Comparison of ENCODE assay signal across 1 cellular context in the genomic region with DNA sequence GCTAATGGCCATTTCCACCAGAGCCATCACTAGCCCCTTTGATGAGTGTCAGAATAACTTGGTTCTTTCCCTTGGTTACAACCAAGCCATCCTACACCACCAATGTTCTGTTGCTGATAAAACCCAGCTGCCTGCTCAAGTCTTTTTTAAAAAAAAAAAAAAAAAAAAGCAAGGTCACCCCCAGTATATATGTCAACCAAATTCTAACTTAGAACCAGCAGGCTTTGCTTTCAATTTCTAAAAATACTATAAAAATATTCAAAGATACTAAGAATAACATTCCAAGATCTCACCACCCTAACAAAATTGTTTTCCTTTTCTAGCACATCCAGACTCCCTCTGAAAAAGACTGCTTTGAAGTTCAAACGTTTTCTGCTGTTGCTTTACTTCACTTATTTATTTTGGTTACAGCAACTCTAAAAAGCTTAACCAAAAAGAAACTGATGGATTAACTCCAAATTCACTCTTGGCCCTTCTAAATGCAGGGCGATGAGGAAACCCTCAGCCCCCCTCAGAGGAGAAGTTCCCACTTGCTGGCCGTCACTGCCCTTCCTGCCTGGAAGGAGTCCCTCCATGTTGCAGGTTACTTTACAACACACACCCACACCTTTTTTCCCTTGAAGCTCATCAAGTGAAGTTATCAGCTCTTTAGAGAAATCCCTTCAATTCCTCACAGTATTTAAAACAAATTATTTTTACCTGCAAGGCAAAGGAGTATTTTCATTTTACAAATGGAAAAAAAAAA.
TF ChIP-seq lines count a peak whose summit lies in the region.

No MANE protein-coding gene starts in this region.

TF ChIP-seq in K562, 482 proteins besides CTCF, POLR2A, EP300 and RAD21 (continues in another document):
- TF ChIP-seq, protein P1, sequence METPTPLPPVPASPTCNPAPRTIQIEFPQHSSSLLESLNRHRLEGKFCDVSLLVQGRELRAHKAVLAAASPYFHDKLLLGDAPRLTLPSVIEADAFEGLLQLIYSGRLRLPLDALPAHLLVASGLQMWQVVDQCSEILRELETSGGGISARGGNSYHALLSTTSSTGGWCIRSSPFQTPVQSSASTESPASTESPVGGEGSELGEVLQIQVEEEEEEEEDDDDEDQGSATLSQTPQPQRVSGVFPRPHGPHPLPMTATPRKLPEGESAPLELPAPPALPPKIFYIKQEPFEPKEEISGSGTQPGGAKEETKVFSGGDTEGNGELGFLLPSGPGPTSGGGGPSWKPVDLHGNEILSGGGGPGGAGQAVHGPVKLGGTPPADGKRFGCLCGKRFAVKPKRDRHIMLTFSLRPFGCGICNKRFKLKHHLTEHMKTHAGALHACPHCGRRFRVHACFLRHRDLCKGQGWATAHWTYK (CRISPR knock-in tag; IDR thresholded peaks at IDR 0.05), result no peak
- TF ChIP-seq ZNF695 (CRISPR knock-in tag; IDR thresholded peaks at IDR 0.05), result no peak
- TF ChIP-seq KAT2B (IDR thresholded peaks at IDR 0.05; ENCODE audit: low read depth, low read length), result no peak
- TF ChIP-seq U2AF2 (optimal IDR thresholded peaks at IDR 0.05; ENCODE audit: low read depth, low read length), result no peak
- TF ChIP-seq ZBTB7A (IDR thresholded peaks at IDR 0.05; ENCODE audit: borderline replicate concordance, control insufficient read depth, low read depth, low read length), result no peak
- TF ChIP-seq, protein P2, sequence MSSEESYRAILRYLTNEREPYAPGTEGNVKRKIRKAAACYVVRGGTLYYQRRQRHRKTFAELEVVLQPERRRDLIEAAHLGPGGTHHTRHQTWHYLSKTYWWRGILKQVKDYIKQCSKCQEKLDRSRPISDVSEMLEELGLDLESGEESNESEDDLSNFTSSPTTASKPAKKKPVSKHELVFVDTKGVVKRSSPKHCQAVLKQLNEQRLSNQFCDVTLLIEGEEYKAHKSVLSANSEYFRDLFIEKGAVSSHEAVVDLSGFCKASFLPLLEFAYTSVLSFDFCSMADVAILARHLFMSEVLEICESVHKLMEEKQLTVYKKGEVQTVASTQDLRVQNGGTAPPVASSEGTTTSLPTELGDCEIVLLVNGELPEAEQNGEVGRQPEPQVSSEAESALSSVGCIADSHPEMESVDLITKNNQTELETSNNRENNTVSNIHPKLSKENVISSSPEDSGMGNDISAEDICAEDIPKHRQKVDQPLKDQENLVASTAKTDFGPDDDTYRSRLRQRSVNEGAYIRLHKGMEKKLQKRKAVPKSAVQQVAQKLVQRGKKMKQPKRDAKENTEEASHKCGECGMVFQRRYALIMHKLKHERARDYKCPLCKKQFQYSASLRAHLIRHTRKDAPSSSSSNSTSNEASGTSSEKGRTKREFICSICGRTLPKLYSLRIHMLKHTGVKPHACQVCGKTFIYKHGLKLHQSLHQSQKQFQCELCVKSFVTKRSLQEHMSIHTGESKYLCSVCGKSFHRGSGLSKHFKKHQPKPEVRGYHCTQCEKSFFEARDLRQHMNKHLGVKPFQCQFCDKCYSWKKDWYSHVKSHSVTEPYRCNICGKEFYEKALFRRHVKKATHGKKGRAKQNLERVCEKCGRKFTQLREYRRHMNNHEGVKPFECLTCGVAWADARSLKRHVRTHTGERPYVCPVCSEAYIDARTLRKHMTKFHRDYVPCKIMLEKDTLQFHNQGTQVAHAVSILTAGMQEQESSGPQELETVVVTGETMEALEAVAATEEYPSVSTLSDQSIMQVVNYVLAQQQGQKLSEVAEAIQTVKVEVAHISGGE (CRISPR knock-in tag; IDR thresholded peaks at IDR 0.05), result no peak
- TF ChIP-seq ZNF41 (CRISPR knock-in tag; conservative IDR thresholded peaks at IDR 0.05), result no peak
- 0 out of 2 replicates have a peak, but pooled peaks have one; percentile 11 for TF ChIP-seq EGR1 (conservative IDR thresholded peaks at IDR 0.05)
- TF ChIP-seq, protein P3, sequence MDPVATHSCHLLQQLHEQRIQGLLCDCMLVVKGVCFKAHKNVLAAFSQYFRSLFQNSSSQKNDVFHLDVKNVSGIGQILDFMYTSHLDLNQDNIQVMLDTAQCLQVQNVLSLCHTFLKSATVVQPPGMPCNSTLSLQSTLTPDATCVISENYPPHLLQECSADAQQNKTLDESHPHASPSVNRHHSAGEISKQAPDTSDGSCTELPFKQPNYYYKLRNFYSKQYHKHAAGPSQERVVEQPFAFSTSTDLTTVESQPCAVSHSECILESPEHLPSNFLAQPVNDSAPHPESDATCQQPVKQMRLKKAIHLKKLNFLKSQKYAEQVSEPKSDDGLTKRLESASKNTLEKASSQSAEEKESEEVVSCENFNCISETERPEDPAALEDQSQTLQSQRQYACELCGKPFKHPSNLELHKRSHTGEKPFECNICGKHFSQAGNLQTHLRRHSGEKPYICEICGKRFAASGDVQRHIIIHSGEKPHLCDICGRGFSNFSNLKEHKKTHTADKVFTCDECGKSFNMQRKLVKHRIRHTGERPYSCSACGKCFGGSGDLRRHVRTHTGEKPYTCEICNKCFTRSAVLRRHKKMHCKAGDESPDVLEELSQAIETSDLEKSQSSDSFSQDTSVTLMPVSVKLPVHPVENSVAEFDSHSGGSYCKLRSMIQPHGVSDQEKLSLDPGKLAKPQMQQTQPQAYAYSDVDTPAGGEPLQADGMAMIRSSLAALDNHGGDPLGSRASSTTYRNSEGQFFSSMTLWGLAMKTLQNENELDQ (CRISPR knock-in tag; IDR thresholded peaks at IDR 0.05; ENCODE audit: borderline replicate concordance), result no peak
- TF ChIP-seq BRD4 (IDR thresholded peaks at IDR 0.05), result no peak
- peak; percentile 86 for TF ChIP-seq ZNF384 (IDR thresholded peaks at IDR 0.05; ENCODE audit: low read depth, low read length)
- TF ChIP-seq CREM (IDR thresholded peaks at IDR 0.05; ENCODE audit: low read depth), result no peak
- TF ChIP-seq, protein P4, sequence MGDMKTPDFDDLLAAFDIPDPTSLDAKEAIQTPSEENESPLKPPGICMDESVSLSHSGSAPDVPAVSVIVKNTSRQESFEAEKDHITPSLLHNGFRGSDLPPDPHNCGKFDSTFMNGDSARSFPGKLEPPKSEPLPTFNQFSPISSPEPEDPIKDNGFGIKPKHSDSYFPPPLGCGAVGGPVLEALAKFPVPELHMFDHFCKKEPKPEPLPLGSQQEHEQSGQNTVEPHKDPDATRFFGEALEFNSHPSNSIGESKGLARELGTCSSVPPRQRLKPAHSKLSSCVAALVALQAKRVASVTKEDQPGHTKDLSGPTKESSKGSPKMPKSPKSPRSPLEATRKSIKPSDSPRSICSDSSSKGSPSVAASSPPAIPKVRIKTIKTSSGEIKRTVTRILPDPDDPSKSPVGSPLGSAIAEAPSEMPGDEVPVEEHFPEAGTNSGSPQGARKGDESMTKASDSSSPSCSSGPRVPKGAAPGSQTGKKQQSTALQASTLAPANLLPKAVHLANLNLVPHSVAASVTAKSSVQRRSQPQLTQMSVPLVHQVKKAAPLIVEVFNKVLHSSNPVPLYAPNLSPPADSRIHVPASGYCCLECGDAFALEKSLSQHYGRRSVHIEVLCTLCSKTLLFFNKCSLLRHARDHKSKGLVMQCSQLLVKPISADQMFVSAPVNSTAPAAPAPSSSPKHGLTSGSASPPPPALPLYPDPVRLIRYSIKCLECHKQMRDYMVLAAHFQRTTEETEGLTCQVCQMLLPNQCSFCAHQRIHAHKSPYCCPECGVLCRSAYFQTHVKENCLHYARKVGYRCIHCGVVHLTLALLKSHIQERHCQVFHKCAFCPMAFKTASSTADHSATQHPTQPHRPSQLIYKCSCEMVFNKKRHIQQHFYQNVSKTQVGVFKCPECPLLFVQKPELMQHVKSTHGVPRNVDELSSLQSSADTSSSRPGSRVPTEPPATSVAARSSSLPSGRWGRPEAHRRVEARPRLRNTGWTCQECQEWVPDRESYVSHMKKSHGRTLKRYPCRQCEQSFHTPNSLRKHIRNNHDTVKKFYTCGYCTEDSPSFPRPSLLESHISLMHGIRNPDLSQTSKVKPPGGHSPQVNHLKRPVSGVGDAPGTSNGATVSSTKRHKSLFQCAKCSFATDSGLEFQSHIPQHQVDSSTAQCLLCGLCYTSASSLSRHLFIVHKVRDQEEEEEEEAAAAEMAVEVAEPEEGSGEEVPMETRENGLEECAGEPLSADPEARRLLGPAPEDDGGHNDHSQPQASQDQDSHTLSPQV (IDR thresholded peaks at IDR 0.05), result 0 out of 2 replicates have a peak, but pooled peaks have one; percentile 20
- no peak for TF ChIP-seq RBM14 (IDR thresholded peaks at IDR 0.05; ENCODE audit: borderline replicate concordance, insufficient read depth, low read depth, low read length)
- TF ChIP-seq SMAD1 (IDR thresholded peaks at IDR 0.05; ENCODE audit: low read depth, low read length, partially characterized antibody), result no peak
- no peak for TF ChIP-seq KAT7 (CRISPR knock-in tag; IDR thresholded peaks at IDR 0.05; ENCODE audit: borderline replicate concordance)
- no peak for TF ChIP-seq ZC3H4 (CRISPR knock-in tag; IDR thresholded peaks at IDR 0.05; ENCODE audit: borderline replicate concordance)
- TF ChIP-seq ZNF507 (tag; conservative IDR thresholded peaks at IDR 0.05), result no peak
- TF ChIP-seq, protein P5, sequence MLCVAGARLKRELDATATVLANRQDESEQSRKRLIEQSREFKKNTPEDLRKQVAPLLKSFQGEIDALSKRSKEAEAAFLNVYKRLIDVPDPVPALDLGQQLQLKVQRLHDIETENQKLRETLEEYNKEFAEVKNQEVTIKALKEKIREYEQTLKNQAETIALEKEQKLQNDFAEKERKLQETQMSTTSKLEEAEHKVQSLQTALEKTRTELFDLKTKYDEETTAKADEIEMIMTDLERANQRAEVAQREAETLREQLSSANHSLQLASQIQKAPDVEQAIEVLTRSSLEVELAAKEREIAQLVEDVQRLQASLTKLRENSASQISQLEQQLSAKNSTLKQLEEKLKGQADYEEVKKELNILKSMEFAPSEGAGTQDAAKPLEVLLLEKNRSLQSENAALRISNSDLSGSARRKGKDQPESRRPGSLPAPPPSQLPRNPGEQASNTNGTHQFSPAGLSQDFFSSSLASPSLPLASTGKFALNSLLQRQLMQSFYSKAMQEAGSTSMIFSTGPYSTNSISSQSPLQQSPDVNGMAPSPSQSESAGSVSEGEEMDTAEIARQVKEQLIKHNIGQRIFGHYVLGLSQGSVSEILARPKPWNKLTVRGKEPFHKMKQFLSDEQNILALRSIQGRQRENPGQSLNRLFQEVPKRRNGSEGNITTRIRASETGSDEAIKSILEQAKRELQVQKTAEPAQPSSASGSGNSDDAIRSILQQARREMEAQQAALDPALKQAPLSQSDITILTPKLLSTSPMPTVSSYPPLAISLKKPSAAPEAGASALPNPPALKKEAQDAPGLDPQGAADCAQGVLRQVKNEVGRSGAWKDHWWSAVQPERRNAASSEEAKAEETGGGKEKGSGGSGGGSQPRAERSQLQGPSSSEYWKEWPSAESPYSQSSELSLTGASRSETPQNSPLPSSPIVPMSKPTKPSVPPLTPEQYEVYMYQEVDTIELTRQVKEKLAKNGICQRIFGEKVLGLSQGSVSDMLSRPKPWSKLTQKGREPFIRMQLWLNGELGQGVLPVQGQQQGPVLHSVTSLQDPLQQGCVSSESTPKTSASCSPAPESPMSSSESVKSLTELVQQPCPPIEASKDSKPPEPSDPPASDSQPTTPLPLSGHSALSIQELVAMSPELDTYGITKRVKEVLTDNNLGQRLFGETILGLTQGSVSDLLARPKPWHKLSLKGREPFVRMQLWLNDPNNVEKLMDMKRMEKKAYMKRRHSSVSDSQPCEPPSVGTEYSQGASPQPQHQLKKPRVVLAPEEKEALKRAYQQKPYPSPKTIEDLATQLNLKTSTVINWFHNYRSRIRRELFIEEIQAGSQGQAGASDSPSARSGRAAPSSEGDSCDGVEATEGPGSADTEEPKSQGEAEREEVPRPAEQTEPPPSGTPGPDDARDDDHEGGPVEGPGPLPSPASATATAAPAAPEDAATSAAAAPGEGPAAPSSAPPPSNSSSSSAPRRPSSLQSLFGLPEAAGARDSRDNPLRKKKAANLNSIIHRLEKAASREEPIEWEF (CRISPR knock-in tag; IDR thresholded peaks at IDR 0.05), result no peak
- TF ChIP-seq, protein P6, sequence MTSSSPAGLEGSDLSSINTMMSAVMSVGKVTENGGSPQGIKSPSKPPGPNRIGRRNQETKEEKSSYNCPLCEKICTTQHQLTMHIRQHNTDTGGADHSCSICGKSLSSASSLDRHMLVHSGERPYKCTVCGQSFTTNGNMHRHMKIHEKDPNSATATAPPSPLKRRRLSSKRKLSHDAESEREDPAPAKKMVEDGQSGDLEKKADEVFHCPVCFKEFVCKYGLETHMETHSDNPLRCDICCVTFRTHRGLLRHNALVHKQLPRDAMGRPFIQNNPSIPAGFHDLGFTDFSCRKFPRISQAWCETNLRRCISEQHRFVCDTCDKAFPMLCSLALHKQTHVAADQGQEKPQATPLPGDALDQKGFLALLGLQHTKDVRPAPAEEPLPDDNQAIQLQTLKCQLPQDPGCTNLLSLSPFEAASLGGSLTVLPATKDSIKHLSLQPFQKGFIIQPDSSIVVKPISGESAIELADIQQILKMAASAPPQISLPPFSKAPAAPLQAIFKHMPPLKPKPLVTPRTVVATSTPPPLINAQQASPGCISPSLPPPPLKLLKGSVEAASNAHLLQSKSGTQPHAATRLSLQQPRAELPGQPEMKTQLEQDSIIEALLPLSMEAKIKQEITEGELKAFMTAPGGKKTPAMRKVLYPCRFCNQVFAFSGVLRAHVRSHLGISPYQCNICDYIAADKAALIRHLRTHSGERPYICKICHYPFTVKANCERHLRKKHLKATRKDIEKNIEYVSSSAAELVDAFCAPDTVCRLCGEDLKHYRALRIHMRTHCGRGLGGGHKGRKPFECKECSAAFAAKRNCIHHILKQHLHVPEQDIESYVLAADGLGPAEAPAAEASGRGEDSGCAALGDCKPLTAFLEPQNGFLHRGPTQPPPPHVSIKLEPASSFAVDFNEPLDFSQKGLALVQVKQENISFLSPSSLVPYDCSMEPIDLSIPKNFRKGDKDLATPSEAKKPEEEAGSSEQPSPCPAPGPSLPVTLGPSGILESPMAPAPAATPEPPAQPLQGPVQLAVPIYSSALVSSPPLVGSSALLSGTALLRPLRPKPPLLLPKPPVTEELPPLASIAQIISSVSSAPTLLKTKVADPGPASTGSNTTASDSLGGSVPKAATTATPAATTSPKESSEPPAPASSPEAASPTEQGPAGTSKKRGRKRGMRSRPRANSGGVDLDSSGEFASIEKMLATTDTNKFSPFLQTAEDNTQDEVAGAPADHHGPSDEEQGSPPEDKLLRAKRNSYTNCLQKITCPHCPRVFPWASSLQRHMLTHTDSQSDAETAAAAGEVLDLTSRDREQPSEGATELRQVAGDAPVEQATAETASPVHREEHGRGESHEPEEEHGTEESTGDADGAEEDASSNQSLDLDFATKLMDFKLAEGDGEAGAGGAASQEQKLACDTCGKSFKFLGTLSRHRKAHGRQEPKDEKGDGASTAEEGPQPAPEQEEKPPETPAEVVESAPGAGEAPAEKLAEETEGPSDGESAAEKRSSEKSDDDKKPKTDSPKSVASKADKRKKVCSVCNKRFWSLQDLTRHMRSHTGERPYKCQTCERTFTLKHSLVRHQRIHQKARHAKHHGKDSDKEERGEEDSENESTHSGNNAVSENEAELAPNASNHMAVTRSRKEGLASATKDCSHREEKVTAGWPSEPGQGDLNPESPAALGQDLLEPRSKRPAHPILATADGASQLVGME (CRISPR knock-in tag; IDR thresholded peaks at IDR 0.05), result no peak
- TF ChIP-seq, protein P7, sequence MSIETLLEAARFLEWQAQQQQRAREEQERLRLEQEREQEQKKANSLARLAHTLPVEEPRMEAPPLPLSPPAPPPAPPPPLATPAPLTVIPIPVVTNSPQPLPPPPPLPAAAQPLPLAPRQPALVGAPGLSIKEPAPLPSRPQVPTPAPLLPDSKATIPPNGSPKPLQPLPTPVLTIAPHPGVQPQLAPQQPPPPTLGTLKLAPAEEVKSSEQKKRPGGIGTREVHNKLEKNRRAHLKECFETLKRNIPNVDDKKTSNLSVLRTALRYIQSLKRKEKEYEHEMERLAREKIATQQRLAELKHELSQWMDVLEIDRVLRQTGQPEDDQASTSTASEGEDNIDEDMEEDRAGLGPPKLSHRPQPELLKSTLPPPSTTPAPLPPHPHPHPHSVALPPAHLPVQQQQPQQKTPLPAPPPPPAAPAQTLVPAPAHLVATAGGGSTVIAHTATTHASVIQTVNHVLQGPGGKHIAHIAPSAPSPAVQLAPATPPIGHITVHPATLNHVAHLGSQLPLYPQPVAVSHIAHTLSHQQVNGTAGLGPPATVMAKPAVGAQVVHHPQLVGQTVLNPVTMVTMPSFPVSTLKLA (conservative IDR thresholded peaks at IDR 0.05), result 0 out of 4 replicates have a peak, but pooled peaks of 1 of the 2 experiments have one; percentile 19
